Comparison of ENCODE assay signal across 24 cellular contexts in the genomic region with DNA sequence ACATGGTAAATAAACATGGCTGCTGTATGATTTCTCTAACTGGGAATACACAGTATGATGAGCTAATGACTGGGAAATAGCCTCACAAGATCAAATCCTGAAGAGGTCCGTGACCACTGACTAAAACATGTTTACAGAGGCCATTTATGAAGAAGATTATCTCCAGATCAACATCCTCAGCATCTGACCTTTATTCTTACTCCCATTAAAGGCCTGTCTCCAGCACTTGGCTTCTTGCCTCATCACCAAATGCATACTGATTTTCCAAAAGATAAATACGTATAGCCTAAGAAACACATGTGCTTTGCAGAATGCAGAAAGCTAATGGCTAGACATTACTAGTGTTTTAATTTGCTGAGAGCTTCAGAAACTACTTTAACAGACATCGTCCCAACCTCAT.
"Had no signal": no experiment of that assay in that cellular context is flagged by ENCODE, and none has a peak within 500 bp of the region (broad histone marks: within the 10 kb centered on the region; RNA-seq: fewer than 3 reads in every experiment).

No MANE protein-coding gene starts in this region.

- H3K36me3 ChIP-seq: esophagus squamous epithelium, gastroesophageal sphincter, heart left ventricle, stomach, thyroid gland had no signal

- H2AFZ ChIP-seq: hepatocyte, parathyroid adenoma had no signal

- H3K27me3 ChIP-seq: esophagus squamous epithelium, foreskin keratinocyte, gastroesophageal sphincter, heart left ventricle, hepatocyte, stomach, thyroid gland had no signal

- H3K9ac ChIP-seq: parathyroid adenoma had no signal

- H3K27ac ChIP-seq: esophagus squamous epithelium, foreskin keratinocyte, gastroesophageal sphincter, heart left ventricle, hepatocyte, parathyroid adenoma, stomach, thyroid gland had no signal

- H3K4me2 ChIP-seq: hepatocyte, smooth muscle cell had no signal

- H3K9me3 ChIP-seq: esophagus squamous epithelium, gastroesophageal sphincter, mucosa of descending colon, stomach, thyroid gland had no signal

- H3K4me1 ChIP-seq: parathyroid adenoma, stomach, thyroid gland had no signal

- DNase-seq: cortex of kidney; effector memory CD8-positive, alpha-beta T cell; erythroblast; esophagus squamous epithelium; foreskin keratinocyte; heart left ventricle; kidney; mucosa of descending colon; naive B cell; stimulated activated CD4-positive, alpha-beta T cell treated with anti-CD3 and anti-CD28 coated beads, Interleukin-12 subunit alpha, Interleukin-12 subunit beta, amount 100 ng/mL, for 4 hours; stimulated activated CD4-positive, alpha-beta T cell treated with anti-CD3 and anti-CD28 coated beads, Interleukin-1b, Interleukin-23, amount 100 ng/mL, for 48 hours; stimulated activated CD4-positive, alpha-beta T cell treated with anti-CD3 and anti-CD28 coated beads, Interleukin-4, amount 100 ng/mL, for 24 hours; stimulated activated naive CD4-positive, alpha-beta T cell treated with Interleukin-2 at 50 U/mL for 16 hours; stomach; thyroid gland had no signal

- ATAC-seq: effector memory CD8-positive, alpha-beta T cell; foreskin keratinocyte; gastroesophageal sphincter; heart left ventricle; left lobe of liver; mucosa of descending colon; natural killer cell treated with Interleukin-12 subunit alpha and Interleukin-12 subunit beta and Interleukin-15 and Interleukin-18, amount 100 ng/mL, for 72 hours; sciatic nerve; stimulated activated effector memory CD8-positive, alpha-beta T cell treated with anti-CD3 and anti-CD28 coated beads, Interleukin-12 subunit alpha, Interleukin-12 subunit beta, amount 100 ng/mL, for 72 hours had no signal

- H3K4me3 ChIP-seq: esophagus squamous epithelium, gastroesophageal sphincter, heart left ventricle, hepatocyte, lung, mucosa of descending colon, smooth muscle cell, stomach, thyroid gland had no signal
